ENCODE assay signal across 1 cellular context in genomic region chr20:31720486-31721407, GRCh38.
A peak's percentile ranks its signal among the peaks of the same experiment; 100 is the strongest.
TF ChIP-seq lines count a peak whose summit lies in the region.

No MANE protein-coding gene starts in this region.

TF ChIP-seq in HepG2, 621 proteins besides CTCF, POLR2A, EP300 and RAD21 (continued from another document and continues in another):
- TF ChIP-seq CREM (IDR thresholded peaks at IDR 0.05): peak; percentile 67; the same call in 1 of the 2 replicates
- TF ChIP-seq CREM (CRISPR knock-in tag; IDR thresholded peaks at IDR 0.05): no peak
- peak; percentile 90 for TF ChIP-seq NCOR1 (IDR thresholded peaks at IDR 0.05; ENCODE audit: borderline replicate concordance, low read length)
- TF ChIP-seq HBP1 (CRISPR knock-in tag; IDR thresholded peaks at IDR 0.05; ENCODE audit: low read depth): peak; percentile 59
- peak; percentile 98 for TF ChIP-seq SNAI1 (CRISPR knock-in tag; IDR thresholded peaks at IDR 0.05; ENCODE audit: borderline replicate concordance)
- TF ChIP-seq MIXL1 (CRISPR knock-in tag; IDR thresholded peaks at IDR 0.05): peak; percentile 89
- no peak for TF ChIP-seq TEAD2 (CRISPR knock-in tag; IDR thresholded peaks at IDR 0.05)
- TF ChIP-seq ZBTB42 (CRISPR knock-in tag; IDR thresholded peaks at IDR 0.05): no peak
- peak; percentile 94 for TF ChIP-seq MED13 (CRISPR knock-in tag; IDR thresholded peaks at IDR 0.05)
- TF ChIP-seq ZNF670 (CRISPR knock-in tag; IDR thresholded peaks at IDR 0.05; ENCODE audit: borderline replicate concordance): peak; percentile 64; the same call in 1 of the 2 replicates
- peak; percentile 94 for TF ChIP-seq RXRA (CRISPR knock-in tag; IDR thresholded peaks at IDR 0.05)
- peak; percentile 81; the same call in 1 of the 2 replicates for TF ChIP-seq ARNTL (CRISPR knock-in tag; IDR thresholded peaks at IDR 0.05)
- no peak for TF ChIP-seq ZNF260 (CRISPR knock-in tag; IDR thresholded peaks at IDR 0.05; ENCODE audit: borderline replicate concordance, low read depth)
- TF ChIP-seq KDM4B (CRISPR knock-in tag; IDR thresholded peaks at IDR 0.05): peak; percentile 76; the same call in 1 of the 2 replicates
- TF ChIP-seq PRMT3 (CRISPR knock-in tag; IDR thresholded peaks at IDR 0.05; ENCODE audit: borderline replicate concordance, low read depth): peak; percentile 93; the same call in 1 of the 2 replicates
- TF ChIP-seq ZNF180 (CRISPR knock-in tag; IDR thresholded peaks at IDR 0.05; ENCODE audit: borderline replicate concordance, low read depth): no peak
- no peak for TF ChIP-seq HNRNPLL (IDR thresholded peaks at IDR 0.05; ENCODE audit: low read depth, low read length, poor library complexity, severe bottlenecking)
- TF ChIP-seq, protein P1, sequence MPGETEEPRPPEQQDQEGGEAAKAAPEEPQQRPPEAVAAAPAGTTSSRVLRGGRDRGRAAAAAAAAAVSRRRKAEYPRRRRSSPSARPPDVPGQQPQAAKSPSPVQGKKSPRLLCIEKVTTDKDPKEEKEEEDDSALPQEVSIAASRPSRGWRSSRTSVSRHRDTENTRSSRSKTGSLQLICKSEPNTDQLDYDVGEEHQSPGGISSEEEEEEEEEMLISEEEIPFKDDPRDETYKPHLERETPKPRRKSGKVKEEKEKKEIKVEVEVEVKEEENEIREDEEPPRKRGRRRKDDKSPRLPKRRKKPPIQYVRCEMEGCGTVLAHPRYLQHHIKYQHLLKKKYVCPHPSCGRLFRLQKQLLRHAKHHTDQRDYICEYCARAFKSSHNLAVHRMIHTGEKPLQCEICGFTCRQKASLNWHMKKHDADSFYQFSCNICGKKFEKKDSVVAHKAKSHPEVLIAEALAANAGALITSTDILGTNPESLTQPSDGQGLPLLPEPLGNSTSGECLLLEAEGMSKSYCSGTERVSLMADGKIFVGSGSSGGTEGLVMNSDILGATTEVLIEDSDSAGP (CRISPR knock-in tag; IDR thresholded peaks at IDR 0.05; ENCODE audit: borderline replicate concordance): no peak
- TF ChIP-seq, protein P2, sequence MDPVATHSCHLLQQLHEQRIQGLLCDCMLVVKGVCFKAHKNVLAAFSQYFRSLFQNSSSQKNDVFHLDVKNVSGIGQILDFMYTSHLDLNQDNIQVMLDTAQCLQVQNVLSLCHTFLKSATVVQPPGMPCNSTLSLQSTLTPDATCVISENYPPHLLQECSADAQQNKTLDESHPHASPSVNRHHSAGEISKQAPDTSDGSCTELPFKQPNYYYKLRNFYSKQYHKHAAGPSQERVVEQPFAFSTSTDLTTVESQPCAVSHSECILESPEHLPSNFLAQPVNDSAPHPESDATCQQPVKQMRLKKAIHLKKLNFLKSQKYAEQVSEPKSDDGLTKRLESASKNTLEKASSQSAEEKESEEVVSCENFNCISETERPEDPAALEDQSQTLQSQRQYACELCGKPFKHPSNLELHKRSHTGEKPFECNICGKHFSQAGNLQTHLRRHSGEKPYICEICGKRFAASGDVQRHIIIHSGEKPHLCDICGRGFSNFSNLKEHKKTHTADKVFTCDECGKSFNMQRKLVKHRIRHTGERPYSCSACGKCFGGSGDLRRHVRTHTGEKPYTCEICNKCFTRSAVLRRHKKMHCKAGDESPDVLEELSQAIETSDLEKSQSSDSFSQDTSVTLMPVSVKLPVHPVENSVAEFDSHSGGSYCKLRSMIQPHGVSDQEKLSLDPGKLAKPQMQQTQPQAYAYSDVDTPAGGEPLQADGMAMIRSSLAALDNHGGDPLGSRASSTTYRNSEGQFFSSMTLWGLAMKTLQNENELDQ (CRISPR knock-in tag; IDR thresholded peaks at IDR 0.05; ENCODE audit: borderline replicate concordance): peak; percentile 27; the same call in 1 of the 2 replicates
- 0 out of 2 replicates have a peak, but pooled peaks have one; percentile 26 for TF ChIP-seq PRDM4 (CRISPR knock-in tag; IDR thresholded peaks at IDR 0.05; ENCODE audit: borderline replicate concordance)
- TF ChIP-seq TBX3 (IDR thresholded peaks at IDR 0.05; ENCODE audit: borderline replicate concordance): peak; percentile 81; the same call in 1 of the 2 replicates
- TF ChIP-seq ZNF557 (CRISPR knock-in tag; IDR thresholded peaks at IDR 0.05): peak; percentile 67
- no peak for TF ChIP-seq HCFC1 (IDR thresholded peaks at IDR 0.05; ENCODE audit: low read depth, low read length)
- TF ChIP-seq USF2 (IDR thresholded peaks at IDR 0.05; ENCODE audit: low read depth, low read length): no peak
- TF ChIP-seq USF2 (CRISPR knock-in tag; IDR thresholded peaks at IDR 0.05; ENCODE audit: borderline replicate concordance): peak; percentile 41; the same call in 1 of the 2 replicates
- TF ChIP-seq ZNF441 (CRISPR knock-in tag; IDR thresholded peaks at IDR 0.05; ENCODE audit: borderline replicate concordance): peak; percentile 84; the same call in 1 of the 2 replicates
- peak; percentile 66 for TF ChIP-seq ZNF605 (CRISPR knock-in tag; IDR thresholded peaks at IDR 0.05)
- TF ChIP-seq, protein P3, sequence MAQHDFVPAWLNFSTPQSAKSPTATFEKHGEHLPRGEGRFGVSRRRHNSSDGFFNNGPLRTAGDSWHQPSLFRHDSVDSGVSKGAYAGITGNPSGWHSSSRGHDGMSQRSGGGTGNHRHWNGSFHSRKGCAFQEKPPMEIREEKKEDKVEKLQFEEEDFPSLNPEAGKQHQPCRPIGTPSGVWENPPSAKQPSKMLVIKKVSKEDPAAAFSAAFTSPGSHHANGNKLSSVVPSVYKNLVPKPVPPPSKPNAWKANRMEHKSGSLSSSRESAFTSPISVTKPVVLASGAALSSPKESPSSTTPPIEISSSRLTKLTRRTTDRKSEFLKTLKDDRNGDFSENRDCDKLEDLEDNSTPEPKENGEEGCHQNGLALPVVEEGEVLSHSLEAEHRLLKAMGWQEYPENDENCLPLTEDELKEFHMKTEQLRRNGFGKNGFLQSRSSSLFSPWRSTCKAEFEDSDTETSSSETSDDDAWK (CRISPR knock-in tag; IDR thresholded peaks at IDR 0.05): no peak
- peak; percentile 42; the same call in 1 of the 2 replicates for TF ChIP-seq TEF (CRISPR knock-in tag; IDR thresholded peaks at IDR 0.05)
- no peak; the same call in 1 of the 2 replicates for TF ChIP-seq ZNF678 (CRISPR knock-in tag; IDR thresholded peaks at IDR 0.05)
- peak; percentile 88 for TF ChIP-seq ESRRA (CRISPR knock-in tag; IDR thresholded peaks at IDR 0.05; ENCODE audit: low read depth)
- no peak for TF ChIP-seq ATM (IDR thresholded peaks at IDR 0.05; ENCODE audit: borderline replicate concordance)
- peak; percentile 97; the same call in 1 of the 2 replicates for TF ChIP-seq MIER3 (CRISPR knock-in tag; IDR thresholded peaks at IDR 0.05; ENCODE audit: borderline replicate concordance)
- peak; percentile 77 for TF ChIP-seq ASH2L (IDR thresholded peaks at IDR 0.05; ENCODE audit: insufficient read length, low read depth, low read length)
- TF ChIP-seq MAFK (conservative IDR thresholded peaks at IDR 0.05 in 1 of 2, IDR thresholded peaks at IDR 0.05 in 1 of 2; ENCODE audit: low read length in 2 of 2): peak; percentile 53 to 55
- TF ChIP-seq CHD2 (IDR thresholded peaks at IDR 0.05; ENCODE audit: low read depth, low read length): peak; percentile 61; the same call in 1 of the 2 replicates
- no peak for TF ChIP-seq REXO4 (CRISPR knock-in tag; IDR thresholded peaks at IDR 0.05; ENCODE audit: borderline replicate concordance)
- peak; percentile 13 for TF ChIP-seq AGO2 (optimal IDR thresholded peaks at IDR 0.05; ENCODE audit: low read depth, low read length)
- TF ChIP-seq, protein P4, sequence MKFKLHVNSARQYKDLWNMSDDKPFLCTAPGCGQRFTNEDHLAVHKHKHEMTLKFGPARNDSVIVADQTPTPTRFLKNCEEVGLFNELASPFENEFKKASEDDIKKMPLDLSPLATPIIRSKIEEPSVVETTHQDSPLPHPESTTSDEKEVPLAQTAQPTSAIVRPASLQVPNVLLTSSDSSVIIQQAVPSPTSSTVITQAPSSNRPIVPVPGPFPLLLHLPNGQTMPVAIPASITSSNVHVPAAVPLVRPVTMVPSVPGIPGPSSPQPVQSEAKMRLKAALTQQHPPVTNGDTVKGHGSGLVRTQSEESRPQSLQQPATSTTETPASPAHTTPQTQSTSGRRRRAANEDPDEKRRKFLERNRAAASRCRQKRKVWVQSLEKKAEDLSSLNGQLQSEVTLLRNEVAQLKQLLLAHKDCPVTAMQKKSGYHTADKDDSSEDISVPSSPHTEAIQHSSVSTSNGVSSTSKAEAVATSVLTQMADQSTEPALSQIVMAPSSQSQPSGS (CRISPR knock-in tag; IDR thresholded peaks at IDR 0.05): peak; percentile 90
- TF ChIP-seq SMARCE1 (IDR thresholded peaks at IDR 0.05; ENCODE audit: borderline replicate concordance): no peak
- TF ChIP-seq ZFP37 (CRISPR knock-in tag; IDR thresholded peaks at IDR 0.05; ENCODE audit: borderline replicate concordance): no peak; the same call in 1 of the 2 replicates
- no peak for TF ChIP-seq SOX6 (IDR thresholded peaks at IDR 0.05)
- TF ChIP-seq SOX6 (CRISPR knock-in tag; IDR thresholded peaks at IDR 0.05): peak; percentile 89
- TF ChIP-seq, protein P5, sequence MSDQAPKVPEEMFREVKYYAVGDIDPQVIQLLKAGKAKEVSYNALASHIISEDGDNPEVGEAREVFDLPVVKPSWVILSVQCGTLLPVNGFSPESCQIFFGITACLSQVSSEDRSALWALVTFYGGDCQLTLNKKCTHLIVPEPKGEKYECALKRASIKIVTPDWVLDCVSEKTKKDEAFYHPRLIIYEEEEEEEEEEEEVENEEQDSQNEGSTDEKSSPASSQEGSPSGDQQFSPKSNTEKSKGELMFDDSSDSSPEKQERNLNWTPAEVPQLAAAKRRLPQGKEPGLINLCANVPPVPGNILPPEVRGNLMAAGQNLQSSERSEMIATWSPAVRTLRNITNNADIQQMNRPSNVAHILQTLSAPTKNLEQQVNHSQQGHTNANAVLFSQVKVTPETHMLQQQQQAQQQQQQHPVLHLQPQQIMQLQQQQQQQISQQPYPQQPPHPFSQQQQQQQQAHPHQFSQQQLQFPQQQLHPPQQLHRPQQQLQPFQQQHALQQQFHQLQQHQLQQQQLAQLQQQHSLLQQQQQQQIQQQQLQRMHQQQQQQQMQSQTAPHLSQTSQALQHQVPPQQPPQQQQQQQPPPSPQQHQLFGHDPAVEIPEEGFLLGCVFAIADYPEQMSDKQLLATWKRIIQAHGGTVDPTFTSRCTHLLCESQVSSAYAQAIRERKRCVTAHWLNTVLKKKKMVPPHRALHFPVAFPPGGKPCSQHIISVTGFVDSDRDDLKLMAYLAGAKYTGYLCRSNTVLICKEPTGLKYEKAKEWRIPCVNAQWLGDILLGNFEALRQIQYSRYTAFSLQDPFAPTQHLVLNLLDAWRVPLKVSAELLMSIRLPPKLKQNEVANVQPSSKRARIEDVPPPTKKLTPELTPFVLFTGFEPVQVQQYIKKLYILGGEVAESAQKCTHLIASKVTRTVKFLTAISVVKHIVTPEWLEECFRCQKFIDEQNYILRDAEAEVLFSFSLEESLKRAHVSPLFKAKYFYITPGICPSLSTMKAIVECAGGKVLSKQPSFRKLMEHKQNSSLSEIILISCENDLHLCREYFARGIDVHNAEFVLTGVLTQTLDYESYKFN (CRISPR knock-in tag; conservative IDR thresholded peaks at IDR 0.05): peak; percentile 94
- TF ChIP-seq DNMT1 (CRISPR knock-in tag; IDR thresholded peaks at IDR 0.05): no peak
- TF ChIP-seq, protein P6, sequence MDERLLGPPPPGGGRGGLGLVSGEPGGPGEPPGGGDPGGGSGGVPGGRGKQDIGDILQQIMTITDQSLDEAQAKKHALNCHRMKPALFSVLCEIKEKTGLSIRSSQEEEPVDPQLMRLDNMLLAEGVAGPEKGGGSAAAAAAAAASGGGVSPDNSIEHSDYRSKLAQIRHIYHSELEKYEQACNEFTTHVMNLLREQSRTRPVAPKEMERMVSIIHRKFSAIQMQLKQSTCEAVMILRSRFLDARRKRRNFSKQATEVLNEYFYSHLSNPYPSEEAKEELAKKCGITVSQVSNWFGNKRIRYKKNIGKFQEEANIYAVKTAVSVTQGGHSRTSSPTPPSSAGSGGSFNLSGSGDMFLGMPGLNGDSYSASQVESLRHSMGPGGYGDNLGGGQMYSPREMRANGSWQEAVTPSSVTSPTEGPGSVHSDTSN (CRISPR knock-in tag; IDR thresholded peaks at IDR 0.05): 0 out of 2 replicates have a peak, but pooled peaks have one; percentile 1
